Comparison of ENCODE assay signal across 2 cellular contexts in genomic region chrX:2425281-2426071, GRCh38.
TF ChIP-seq lines count a peak whose summit lies in the region.

No MANE protein-coding gene starts in this region.

TF ChIP-seq in K562, 482 proteins besides CTCF, POLR2A, EP300 and RAD21:
- TF ChIP-seq ZNF280A (IDR thresholded peaks at IDR 0.05; ENCODE audit: low read depth, partially characterized antibody) (no peak), ZNF23 (CRISPR knock-in tag; IDR thresholded peaks at IDR 0.05) (no peak), ATF4 (CRISPR knock-in tag; IDR thresholded peaks at IDR 0.05) (no peak), BACH1 (tag; IDR thresholded peaks at IDR 0.05) (no peak), TCFL5 (CRISPR knock-in tag; conservative IDR thresholded peaks at IDR 0.05) (no peak)

TF ChIP-seq in HEK293T, 16 proteins besides CTCF, POLR2A, EP300 and RAD21:
- TF ChIP-seq SP1 (IDR thresholded peaks at IDR 0.05), result no peak
- TF ChIP-seq NFRKB (IDR thresholded peaks at IDR 0.05), result no peak
- TF ChIP-seq PKNOX1 (IDR thresholded peaks at IDR 0.05), result no peak
- TF ChIP-seq CTBP1 (IDR thresholded peaks at IDR 0.05; ENCODE audit: borderline replicate concordance), result no peak
- no peak for TF ChIP-seq SUZ12 (IDR thresholded peaks at IDR 0.05)
- no peak for TF ChIP-seq FOXK2 (IDR thresholded peaks at IDR 0.05)
- TF ChIP-seq LEF1 (IDR thresholded peaks at IDR 0.05; ENCODE audit: borderline replicate concordance), result no peak
